25 cellular contexts compared by ENCODE assay signal in the genomic region with DNA sequence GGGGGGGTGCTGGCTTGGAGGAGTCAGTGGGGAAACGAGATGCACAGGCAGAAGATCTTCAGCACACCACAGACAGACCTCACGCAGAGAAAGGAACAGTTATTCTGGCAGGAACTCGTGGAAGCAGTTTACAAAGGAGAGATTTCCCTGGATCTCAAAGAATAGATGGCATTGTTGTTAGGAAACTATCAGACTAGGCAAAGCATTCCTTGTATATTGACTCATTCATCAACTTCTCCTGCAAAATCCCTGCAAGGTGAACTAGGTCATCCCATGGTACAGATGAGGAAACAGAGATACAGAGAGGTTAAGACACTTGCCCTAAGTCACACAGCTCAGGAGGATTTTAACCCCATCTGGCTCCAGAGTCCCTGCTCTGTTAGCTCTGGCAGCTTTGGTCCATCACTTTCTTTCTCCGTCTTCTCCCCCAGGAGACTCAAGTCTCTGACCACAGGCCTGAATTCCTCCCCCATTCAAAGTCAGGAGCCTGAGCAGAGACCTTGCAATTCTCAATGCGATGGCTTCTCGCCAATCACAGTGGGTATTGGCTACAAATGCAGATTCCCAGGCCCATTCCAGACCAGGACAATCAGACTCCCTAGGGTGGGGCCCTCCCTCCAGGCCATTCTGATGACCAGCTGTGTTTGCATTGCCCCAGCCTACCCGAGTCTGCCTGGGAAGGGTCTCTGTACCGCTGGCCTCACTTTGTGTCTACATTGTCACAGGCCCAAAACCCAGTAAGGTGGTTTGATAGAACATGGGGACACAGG. TPM values are rescaled to one million over a fixed set of nuclear protein-coding genes. Genes with fewer than 3 reads are reported as not detected.
DNase-seq lines count a peak whose midpoint lies in the region; ATAC-seq and TF ChIP-seq lines count a peak whose summit lies in the region.
"Had no signal": no experiment of that assay in that cellular context is flagged by ENCODE, and none has a peak within 500 bp of the region (broad histone marks: within the 10 kb centered on the region; RNA-seq: fewer than 3 reads in every experiment).

No MANE protein-coding gene starts in this region.

- H3K4me3 ChIP-seq in body of pancreas (no peak overlapping the region), neural progenitor cell (no peak overlapping the region), thyroid gland (replicated peaks in 1 of 3) (no peak overlapping the region), prostate gland (no peak overlapping the region)
- H3K4me3 ChIP-seq: breast epithelium, coronary artery, pancreas, uterus had no signal

- TF ChIP-seq POLR2A in body of pancreas (IDR thresholded peaks at IDR 0.05) (no peak), thyroid gland (IDR thresholded peaks at IDR 0.05) (no peak), prostate gland (IDR thresholded peaks at IDR 0.05) (no peak)

- H3K9me3 ChIP-seq in body of pancreas, result no peaks in the 10 kb centered on the region
- no peaks in the 10 kb centered on the region for H3K9me3 ChIP-seq in neural progenitor cell (ENCODE audit: low read depth)
- H3K9me3 ChIP-seq in thyroid gland, result no peaks in the 10 kb centered on the region
- H3K9me3 ChIP-seq in prostate gland, result no peaks in the 10 kb centered on the region
- H3K9me3 ChIP-seq: breast epithelium, pancreas, uterus had no signal

- H3K36me3 Mint-ChIP-seq in neural progenitor cell, result no peaks in the 10 kb centered on the region
- H3K36me3 Mint-ChIP-seq: CD4-positive, alpha-beta memory T cell; naive B cell had no signal

- H3K4me1 Mint-ChIP-seq in neural progenitor cell, result peaks cover 15% of the 10 kb centered on the region

- TF ChIP-seq CTCF in body of pancreas (IDR thresholded peaks at IDR 0.05), result no peak
- TF ChIP-seq CTCF in neural progenitor cell (IDR thresholded peaks at IDR 0.05), result no peak
- TF ChIP-seq CTCF in thyroid gland (IDR thresholded peaks at IDR 0.05), result no peak
- TF ChIP-seq CTCF in prostate gland (IDR thresholded peaks at IDR 0.05), result no peak

- peak overlapping the region in 2 of 4 donors; percentile 17 to 25 for H3K27ac ChIP-seq in body of pancreas
- no peak overlapping the region for H3K27ac ChIP-seq in neural progenitor cell
- no peak overlapping the region for H3K27ac ChIP-seq in thyroid gland
- no peak overlapping the region for H3K27ac ChIP-seq in prostate gland
- H3K27ac ChIP-seq: breast epithelium, coronary artery, KMS-11, pancreas, uterus had no signal

- ATAC-seq in body of pancreas, result peak; percentile 34
- ATAC-seq: HCT116, left colon, pancreas had no signal

- no peak overlapping the region for H2AFZ ChIP-seq in neural progenitor cell (replicated peaks)

- intact Hi-C loops in body of pancreas (cut with DNase I), result no loop called here
- intact Hi-C loops in thyroid gland (cut with DNase I), result loop anchor here (10.0 kb wide), 1 partner anchor 126 kb away; no protein-coding TSS in a partner anchor
- intact Hi-C loops in prostate gland (cut with DNase I), result loop anchor here (5.0 to 10.0 kb wide), 3 partner anchors 112 to 187 kb away; no protein-coding TSS in a partner anchor

- peaks cover 5% of the 10 kb centered on the region for H3K27me3 Mint-ChIP-seq in neural progenitor cell (ENCODE audit: insufficient read depth, low read depth)
- H3K27me3 Mint-ChIP-seq: CD4-positive, alpha-beta memory T cell had no signal

- no peaks in the 10 kb centered on the region for H4K20me1 ChIP-seq in neural progenitor cell (ENCODE audit: low read depth)

- H3K4me1 ChIP-seq in body of pancreas (peaks cover 15% of the 10 kb centered on the region), neural progenitor cell (peaks cover 9% of the 10 kb centered on the region), thyroid gland (peaks cover 0 to 1% of the 10 kb centered on the region in 2 donors), prostate gland (replicated peaks) (peaks cover 5% of the 10 kb centered on the region)
- H3K4me1 ChIP-seq: breast epithelium, pancreas, uterus had no signal

- H3K4me2 ChIP-seq in neural progenitor cell, result no peak overlapping the region
- H3K4me2 ChIP-seq: KMS-11 had no signal

- 60 to 76% methylated on average over 5 to 8 of the region's 8 CpGs for whole genome bisulfite sequencing in body of pancreas, 2 donors
- WGBS in thyroid gland, 2 donors, result 76 to 89% methylated on average over 8 of the region's 8 CpGs
- 74% methylated on average over 8 of the region's 8 CpGs for WGBS in prostate gland

- H3K9ac ChIP-seq in neural progenitor cell, result no peak overlapping the region
- H3K9ac ChIP-seq: KMS-11 had no signal

- no peak overlapping the region for H3K27ac Mint-ChIP-seq in neural progenitor cell
- H3K27ac Mint-ChIP-seq: activated CD4-positive, alpha-beta memory T cell treated with anti-CD3 and anti-CD28 coated beads, Interleukin-2, amount 10 ng/mL, durations not matched to agents 7 days and 5 days had no signal

- peaks cover 28% of the 10 kb centered on the region for H3F3A ChIP-seq in neural progenitor cell (ENCODE audit: low read depth)

- H3K79me2 ChIP-seq in neural progenitor cell (ENCODE audit: low read depth), result no peaks in the 10 kb centered on the region

- no peak overlapping the region for H3K4me3 Mint-ChIP-seq in neural progenitor cell
- H3K4me3 Mint-ChIP-seq: activated CD4-positive, alpha-beta memory T cell treated with anti-CD3 and anti-CD28 coated beads, Interleukin-2, amount 10 ng/mL, durations not matched to agents 7 days and 5 days; CD4-positive, alpha-beta memory T cell; naive B cell had no signal

- H3K27me3 ChIP-seq in body of pancreas, result no peaks in the 10 kb centered on the region
- peaks cover 4% of the 10 kb centered on the region for H3K27me3 ChIP-seq in neural progenitor cell
- H3K27me3 ChIP-seq in thyroid gland, result no peaks in the 10 kb centered on the region
- H3K27me3 ChIP-seq in prostate gland (replicated peaks; ENCODE audit: insufficient read depth), result no peaks in the 10 kb centered on the region
- H3K27me3 ChIP-seq: breast epithelium, pancreas, uterus had no signal

- DNase-seq in EH (ENCODE audit: low read depth), result peak; percentile 22
- DNase-seq in M059J (ENCODE audit: low read depth), result peak; percentile 53
- no peak for DNase-seq in body of pancreas
- peak; percentile 12 for DNase-seq in neural progenitor cell (ENCODE audit: low spot score)
- DNase-seq in thyroid gland, result no peak
- no peak for DNase-seq in prostate gland (ENCODE audit: low spot score)
- DNase-seq in NCI-H1105 treated with DMSO at 0.1 percent for 48 hours (lab: John Stamatoyannopoulos, UW), result no peak
- no peak for DNase-seq in activated CD4-positive, alpha-beta T cell treated with anti-CD3 and anti-CD28 coated beads, Interleukin-2, amount 50 U/mL, for 4 hours
- DNase-seq: activated CD4-positive, alpha-beta memory T cell treated with anti-CD3 and anti-CD28 coated beads, Interleukin-2, amount 10 ng/mL, durations not matched to agents 7 days and 5 days; activated gamma-delta T cell treated with Interleukin-2 at 50 U/mL for 16 hours; activated T-cell treated with anti-CD3 and anti-CD28 coated beads for 4 hours; CD4-positive, alpha-beta memory T cell; left colon; naive B cell; NCI-H1048; NCI-H2029; NCI-H510A; NK-92 treated with Interleukin-12 subunit alpha and Interleukin-12 subunit beta, amount 100 ng/mL, for 24 hours; pancreas; T1000; uterus had no signal

- H3K36me3 ChIP-seq in body of pancreas (replicated peaks in 1 of 2; ENCODE audit: insufficient read depth in 1 of 2, low read depth in 2 of 2), result no peaks in the 10 kb centered on the region
- H3K36me3 ChIP-seq in neural progenitor cell, result no peaks in the 10 kb centered on the region
- H3K36me3 ChIP-seq in thyroid gland, result no peaks in the 10 kb centered on the region
- H3K36me3 ChIP-seq in prostate gland, result no peaks in the 10 kb centered on the region
- H3K36me3 ChIP-seq: breast epithelium, pancreas, uterus had no signal

- peaks cover 5% of the 10 kb centered on the region for H3K9me3 Mint-ChIP-seq in neural progenitor cell
- H3K9me3 Mint-ChIP-seq: activated CD4-positive, alpha-beta memory T cell treated with anti-CD3 and anti-CD28 coated beads, Interleukin-2, amount 10 ng/mL, durations not matched to agents 7 days and 5 days; CD4-positive, alpha-beta memory T cell; naive B cell had no signal

RNA-seq across cellular contexts. Expression of a gene that starts 56.4 kb away (rescaled TPM):
- total RNA-seq in M059J (2014; rRNA removed; shearing (Covaris generic)), result 68.6 and 95.0 TPM in 2 replicates
- 10 to 100 TPM; 24.9 to 25.7 TPM for total RNA-seq in body of pancreas
- total RNA-seq in neural progenitor cell (ENCODE audit: low replicate concordance), result 42.5 and 50.0 TPM in 2 replicates
- 100 to 1,000 TPM; 101 to 136 (median 112) TPM for total RNA-seq in thyroid gland
- total RNA-seq in prostate gland, result 100 to 1,000 TPM in 1 of 2 donors, 10 to 100 TPM in 1; 92.5 to 137 TPM

Comparison
In these comparisons a context has a peak if more than half of its experiments do, and no peak if none do; other contexts are left out.
1. DNase-seq: peak in EH (single experiment), M059J (single experiment) and neural progenitor cell (single experiment); none in body of pancreas (0 of 4), thyroid gland (0 of 2), prostate gland (single experiment), NCI-H1105 treated with DMSO at 0.1 percent for 48 hours (single experiment) and activated CD4-positive, alpha-beta T cell treated with anti-CD3 and anti-CD28 coated beads, Interleukin-2, amount 50 U/mL, for 4 hours (0 of 2).